ENCODE assay signal across 11 cellular contexts in the genomic region with DNA sequence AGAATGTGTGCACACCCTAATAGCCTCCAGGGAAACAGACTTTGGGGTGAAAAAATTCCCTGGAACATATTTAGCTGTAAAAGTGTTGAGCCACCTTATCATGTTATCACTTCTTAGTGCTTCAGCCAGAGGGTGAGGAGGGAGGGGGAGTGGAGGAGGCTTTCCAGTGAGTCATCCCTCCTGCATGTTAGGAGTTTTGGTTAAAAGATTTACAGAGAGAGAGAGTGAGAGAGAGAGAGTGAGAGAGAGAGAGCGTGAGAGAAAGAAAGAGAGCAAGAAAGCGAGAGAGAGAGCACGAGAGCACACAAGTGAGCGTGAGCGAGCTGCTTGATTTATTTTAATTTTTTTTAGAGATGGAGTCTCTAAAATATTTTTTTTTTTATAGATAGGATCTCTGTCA. TPM values are rescaled to one million over a fixed set of nuclear protein-coding genes. Genes with fewer than 3 reads are reported as not detected.
DNase-seq lines count a peak whose midpoint lies in the region; ATAC-seq and TF ChIP-seq lines count a peak whose summit lies in the region.
"Had no signal": no experiment of that assay in that cellular context is flagged by ENCODE, and none has a peak within 500 bp of the region (broad histone marks: within the 10 kb centered on the region; RNA-seq: fewer than 3 reads in every experiment).

No MANE protein-coding gene starts in this region.

- WGBS in endodermal cell (ENCODE audit: insufficient coverage in 1 of 2, insufficient read length in 1 of 2), 2 experiments: 86 to 88% methylated on average over 5 of the region's 5 CpGs
- WGBS in mesodermal cell (ENCODE audit: insufficient coverage in 2 of 2), 2 experiments: 53 to 81% methylated on average over 4 to 5 of the region's 5 CpGs

- peak overlapping the region; percentile 8 for H3K4me3 Mint-ChIP-seq in endodermal cell

- peaks cover 43% of the 10 kb centered on the region for H3K4me1 Mint-ChIP-seq in endodermal cell

- H3K4me1 ChIP-seq in endodermal cell (ENCODE audit: control insufficient read depth, insufficient read depth, low read length) (peaks cover 18% of the 10 kb centered on the region), mesodermal cell (ENCODE audit: control insufficient read depth, insufficient read depth, low read length, poor library complexity, severe bottlenecking) (peaks cover 16% of the 10 kb centered on the region)

- H3K9me3 ChIP-seq in endodermal cell (ENCODE audit: control insufficient read depth, low read length) (no peaks in the 10 kb centered on the region), mesodermal cell (ENCODE audit: control insufficient read depth, low read length) (no peaks in the 10 kb centered on the region)

- no peaks in the 10 kb centered on the region for H3K9me3 Mint-ChIP-seq in endodermal cell

- no peaks in the 10 kb centered on the region for H3K36me3 Mint-ChIP-seq in endodermal cell (ENCODE audit: low read depth)

- no peak for ATAC-seq in GM19397 (IDR thresholded peaks at IDR 0.05; ENCODE audit: unreplicated experiment)

- no peak overlapping the region for H3K9ac ChIP-seq in endodermal cell (ENCODE audit: extremely low read depth, low read length, poor library complexity, severe bottlenecking)

- DNase-seq in AG08395 (ENCODE audit: low spot score) (peak; percentile 75), HT1080 (ENCODE audit: low read depth) (peak; percentile 67), endodermal cell (peak; percentile 72), NCI-H2171 (lab: John Stamatoyannopoulos, UW) (no peak), substantia nigra (lab: John Stamatoyannopoulos, UW) (no peak), DMS79 treated with DMSO at 0.1 percent for 48 hours (lab: John Stamatoyannopoulos, UW) (no peak)
- DNase-seq: activated effector memory CD4-positive, alpha-beta T cell treated with Interleukin-2 at 50 U/mL for 16 hours; Karpas-422; NK-92 treated with Interleukin-12 subunit alpha and Interleukin-12 subunit beta, amount 100 ng/mL, for 24 hours had no signal

- H3K27me3 Mint-ChIP-seq in endodermal cell (ENCODE audit: insufficient read depth): peaks cover 15% of the 10 kb centered on the region

- H3K36me3 ChIP-seq in endodermal cell (ENCODE audit: control insufficient read depth, insufficient read depth, low read length) (no peaks in the 10 kb centered on the region), mesodermal cell (ENCODE audit: control insufficient read depth, insufficient read depth, low read length) (no peaks in the 10 kb centered on the region)

- no peak overlapping the region for H3K4me3 ChIP-seq in endodermal cell (ENCODE audit: low read length)
- no peak overlapping the region for H3K4me3 ChIP-seq in mesodermal cell (ENCODE audit: extremely low read depth, insufficient read depth, low read length, poor library complexity, severe bottlenecking)

- H3K27ac ChIP-seq in endodermal cell (ENCODE audit: low read depth, low read length) (no peak overlapping the region), mesodermal cell (ENCODE audit: low read depth, low read length, severe bottlenecking) (peak overlapping the region; percentile 33), substantia nigra (ENCODE audit: low read depth, low read length, poor library complexity, severe bottlenecking) (no peak overlapping the region)

- peak overlapping the region; percentile 75 for H3K27ac Mint-ChIP-seq in endodermal cell

- no peak for TF ChIP-seq CTCF in endodermal cell (conservative IDR thresholded peaks at IDR 0.05)

- H3K27me3 ChIP-seq in endodermal cell (ENCODE audit: control insufficient read depth, insufficient read depth, low read length, poor library complexity, severe bottlenecking): peaks cover 8% of the 10 kb centered on the region

RNA-seq across cellular contexts. Expression of a gene that starts 13.5 kb away (rescaled TPM):
- total RNA-seq in HT1080 (2014; rRNA removed; shearing (Covaris generic)): 0.03 and 0.29 TPM in 2 replicates
- polyA plus RNA-seq in HT1080 (2015; cell fraction: cytosol; rRNA removed): not detected in 2 replicates
- 0.01 and 0.05 TPM in 2 replicates for polyA plus RNA-seq in HT1080 (2015; cell fraction: nucleus; rRNA removed)
- 1 to 10 TPM; 4.7 to 5.8 TPM for total RNA-seq in endodermal cell
- 3.9 TPM for polyA plus RNA-seq in endodermal cell (2013, experiment 1 of 2)
- 5.1 TPM for polyA plus RNA-seq in endodermal cell (2013, experiment 2 of 2)
- polyA plus RNA-seq in mesodermal cell (2013, experiment 1 of 2): 0.07 TPM
- polyA plus RNA-seq in mesodermal cell (2013, experiment 2 of 2): 0.05 TPM

Comparison
In these comparisons a context has a peak if more than half of its experiments do, and no peak if none do; other contexts are left out.
1. DNase-seq: peak in AG08395 (single experiment), HT1080 (single experiment) and endodermal cell (single experiment); none in NCI-H2171 (single experiment), substantia nigra (0 of 49) and DMS79 treated with DMSO at 0.1 percent for 48 hours (single experiment).